Comparison of ENCODE assay signal across 8 cellular contexts in genomic region chr18:25503567-25504081, GRCh38.
DNase-seq lines count a peak whose midpoint lies in the region; ATAC-seq and TF ChIP-seq lines count a peak whose summit lies in the region.

No MANE protein-coding gene starts in this region.

- H3K4me1 Mint-ChIP-seq in glutamatergic neuron (ENCODE audit: low read depth, unreplicated experiment) = no peaks in the 10 kb centered on the region

- no peaks in the 10 kb centered on the region for H3K9me3 Mint-ChIP-seq in glutamatergic neuron (ENCODE audit: unreplicated experiment)

- H3K79me2 ChIP-seq in osteoblast (ENCODE audit: insufficient read depth, low read length) = no peaks in the 10 kb centered on the region

- H3K9me3 ChIP-seq in WERI-Rb-1 (ENCODE audit: severe bottlenecking) (no peaks in the 10 kb centered on the region), osteoblast (ENCODE audit: low read depth, low read length) (no peaks in the 10 kb centered on the region)

- no peak overlapping the region for H3K27ac ChIP-seq in WERI-Rb-1
- no peak overlapping the region for H3K27ac ChIP-seq in osteoblast (ENCODE audit: low read depth, low read length)

- H2AFZ ChIP-seq in osteoblast (ENCODE audit: low read length) = peak overlapping the region; percentile 98

- peak overlapping the region; percentile 93 for H3K4me2 ChIP-seq in osteoblast (ENCODE audit: insufficient read depth, low read length)

- H3K27me3 ChIP-seq in WERI-Rb-1 (ENCODE audit: insufficient read depth, low read depth, severe bottlenecking) (peaks cover 10% of the 10 kb centered on the region), osteoblast (ENCODE audit: insufficient read depth, low read length) (no peaks in the 10 kb centered on the region)

- peak; percentile 11 for DNase-seq in NCI-H748 (lab: John Stamatoyannopoulos, UW; ENCODE audit: unreplicated experiment)
- DNase-seq in NCI-H748 treated with DMSO at 0.1 percent for 48 hours (lab: John Stamatoyannopoulos, UW) = no peak
- peak; percentile 21 for DNase-seq in WERI-Rb-1
- peak; percentile 26 for DNase-seq in glutamatergic neuron
- DNase-seq in osteoblast (ENCODE audit: insufficient read length, low spot score, missing footprints) = peak; percentile 72
- DNase-seq in GM20000 (ENCODE audit: low spot score) = no peak

- H4K20me1 ChIP-seq in osteoblast (ENCODE audit: insufficient read depth, low read length) = no peaks in the 10 kb centered on the region

- peak overlapping the region; percentile 43 for H3K27ac Mint-ChIP-seq in glutamatergic neuron (ENCODE audit: unreplicated experiment)

- H3K4me3 Mint-ChIP-seq in glutamatergic neuron (ENCODE audit: unreplicated experiment) = peak overlapping the region; percentile 80

- no peaks in the 10 kb centered on the region for H3K4me1 ChIP-seq in osteoblast (ENCODE audit: insufficient read depth, low read length)

- H3K36me3 Mint-ChIP-seq in glutamatergic neuron (ENCODE audit: unreplicated experiment) = no peaks in the 10 kb centered on the region

- peaks cover 5% of the 10 kb centered on the region for H3K27me3 Mint-ChIP-seq in glutamatergic neuron (ENCODE audit: unreplicated experiment)

- H3K4me3 ChIP-seq in WERI-Rb-1 (ENCODE audit: low read depth, low read length) (peak overlapping the region; percentile 33), osteoblast (ENCODE audit: insufficient read depth, low read length) (peak overlapping the region; percentile 70)

- H3K36me3 ChIP-seq in WERI-Rb-1 (no peaks in the 10 kb centered on the region), osteoblast (ENCODE audit: insufficient read depth, low read length) (no peaks in the 10 kb centered on the region)

- TF ChIP-seq CTCF in WERI-Rb-1 (IDR thresholded peaks at IDR 0.05; ENCODE audit: low read depth, low read length) = no peak
- no peak for TF ChIP-seq CTCF in glutamatergic neuron (IDR thresholded peaks at IDR 0.05; ENCODE audit: partially characterized antibody, unreplicated experiment)
- no peak for TF ChIP-seq CTCF in osteoblast (IDR thresholded peaks at IDR 0.05; ENCODE audit: extremely low read depth, low read depth, low read length)
- TF ChIP-seq CTCF in GM20000 (IDR thresholded peaks at IDR 0.05; ENCODE audit: extremely low read depth, missing control alignments) = no peak

- ATAC-seq in HG02970 (IDR thresholded peaks at IDR 0.05; ENCODE audit: low FRiP score, unreplicated experiment) = no peak
- ATAC-seq in HG03045 (IDR thresholded peaks at IDR 0.05; ENCODE audit: unreplicated experiment) = no peak

Comparison
In these comparisons a context has a peak if more than half of its experiments do, and no peak if none do; other contexts are left out.
1. DNase-seq: peak in NCI-H748 (single experiment), WERI-Rb-1 (single experiment), glutamatergic neuron (single experiment) and osteoblast (single experiment); none in NCI-H748 treated with DMSO at 0.1 percent for 48 hours (single experiment) and GM20000 (single experiment).